Comparison of ENCODE assay signal across 8 cellular contexts in the genomic region with DNA sequence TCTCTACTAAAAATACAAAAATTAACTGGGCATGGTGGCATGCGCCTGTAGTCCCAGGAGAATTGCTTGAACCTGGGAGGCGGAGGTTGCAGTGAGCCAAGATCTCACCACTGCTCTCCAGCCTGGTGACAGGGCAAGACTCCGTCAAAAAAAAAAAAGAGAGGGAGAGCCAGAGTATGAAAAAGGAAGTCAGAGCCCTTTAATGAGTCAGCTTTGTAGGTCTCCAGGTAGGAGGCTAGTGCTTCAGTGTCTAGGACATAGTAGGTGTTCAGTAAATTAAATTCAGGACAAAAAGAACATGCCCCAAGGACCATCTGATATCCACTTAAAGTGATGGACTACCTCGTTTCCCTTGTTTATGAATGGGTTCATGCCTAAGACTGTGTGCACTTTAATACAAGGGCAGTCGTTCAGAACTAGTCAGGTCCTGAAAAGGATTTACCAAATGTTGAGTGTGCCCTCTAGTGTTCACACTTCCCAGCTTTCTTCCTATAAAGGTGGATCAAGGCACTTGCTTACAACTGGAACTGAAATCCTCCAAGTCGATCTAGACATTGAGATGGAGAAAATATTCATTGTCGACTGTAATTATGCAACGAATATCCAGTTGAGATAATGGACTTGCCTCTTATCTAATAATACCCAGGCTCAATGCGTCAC. TPM values are rescaled to one million over a fixed set of nuclear protein-coding genes. Genes with fewer than 3 reads are reported as not detected.
DNase-seq lines count a peak whose midpoint lies in the region; ATAC-seq and TF ChIP-seq lines count a peak whose summit lies in the region.

No MANE protein-coding gene starts in this region.

- H3K27ac Mint-ChIP-seq in osteocyte (ENCODE audit: unreplicated experiment): no peak overlapping the region
- H3K27ac Mint-ChIP-seq in activated T-helper 2 cell treated with anti-CD3 and anti-CD28 coated beads, Interferon-gamma antibody, Interleukin-2, Interleukin-4, amounts not matched to agents 10 μg/mL and 5 μg/mL and 100 μg/mL, durations not matched to agents 14 hours and 24 hours and 36 hours: no peak overlapping the region

- no peak overlapping the region for H3K9ac ChIP-seq in NT2/D1 (ENCODE audit: insufficient read length, low read depth)

- no peaks in the 10 kb centered on the region for H3K9me3 ChIP-seq in NT2/D1 (ENCODE audit: insufficient read depth, low read length)

- H3K36me3 ChIP-seq in NT2/D1 (ENCODE audit: insufficient read depth, insufficient read length, low read length): no peaks in the 10 kb centered on the region

- peak; percentile 49 for TF ChIP-seq CTCF in osteocyte (IDR thresholded peaks at IDR 0.05)

- H3K27me3 ChIP-seq in NT2/D1 (ENCODE audit: insufficient read depth, insufficient read length): no peaks in the 10 kb centered on the region

- H3K9me3 Mint-ChIP-seq in osteocyte (ENCODE audit: unreplicated experiment): no peaks in the 10 kb centered on the region
- no peaks in the 10 kb centered on the region for H3K9me3 Mint-ChIP-seq in activated T-helper 2 cell treated with anti-CD3 and anti-CD28 coated beads, Interferon-gamma antibody, Interleukin-2, Interleukin-4, amounts not matched to agents 10 μg/mL and 5 μg/mL and 100 μg/mL, durations not matched to agents 14 hours and 24 hours and 36 hours

- no peaks in the 10 kb centered on the region for H3K4me1 ChIP-seq in NT2/D1 (ENCODE audit: insufficient read depth, insufficient read length)

- intact Hi-C loops in activated T-helper 2 cell treated with anti-CD3 and anti-CD28 coated beads, Interferon-gamma antibody, Interleukin-2, Interleukin-4, amounts not matched to agents 10 μg/mL and 5 μg/mL and 100 μg/mL, durations not matched to agents 14 hours and 24 hours and 36 hours (cut with micrococcal nuclease): loop anchor here (10.0 kb wide), 1 partner anchor 205 kb away; no protein-coding TSS in a partner anchor

- H3K4me3 Mint-ChIP-seq in osteocyte (ENCODE audit: unreplicated experiment): no peak overlapping the region
- H3K4me3 Mint-ChIP-seq in activated T-helper 2 cell treated with anti-CD3 and anti-CD28 coated beads, Interferon-gamma antibody, Interleukin-2, Interleukin-4, amounts not matched to agents 10 μg/mL and 5 μg/mL and 100 μg/mL, durations not matched to agents 14 hours and 24 hours and 36 hours (ENCODE audit: low read depth): no peak overlapping the region

- DNase-seq in DMS53 treated with DMSO at 0.1 percent for 48 hours (lab: John Stamatoyannopoulos, UW; ENCODE audit: unreplicated experiment) (peak; percentile 70), NT2/D1 (ENCODE audit: low read depth, low spot score) (peak; percentile 47), osteocyte (ENCODE audit: extremely low spot score, unreplicated experiment) (no peak), OCI-M2 (lab: John Stamatoyannopoulos, UW; ENCODE audit: unreplicated experiment) (no peak)
- DNase-seq in activated T-helper 2 cell treated with anti-CD3 and anti-CD28 coated beads, Interferon-gamma antibody, Interleukin-2, Interleukin-4, amounts not matched to agents 10 μg/mL and 5 μg/mL and 100 μg/mL, durations not matched to agents 14 hours and 24 hours and 36 hours (ENCODE audit: low spot score): no peak

- no peaks in the 10 kb centered on the region for H3K4me1 Mint-ChIP-seq in osteocyte (ENCODE audit: unreplicated experiment)
- no peaks in the 10 kb centered on the region for H3K4me1 Mint-ChIP-seq in activated T-helper 2 cell treated with anti-CD3 and anti-CD28 coated beads, Interferon-gamma antibody, Interleukin-2, Interleukin-4, amounts not matched to agents 10 μg/mL and 5 μg/mL and 100 μg/mL, durations not matched to agents 14 hours and 24 hours and 36 hours (ENCODE audit: low read depth)

- H3K27me3 Mint-ChIP-seq in osteocyte (ENCODE audit: unreplicated experiment): peaks cover 3% of the 10 kb centered on the region
- H3K27me3 Mint-ChIP-seq in activated T-helper 2 cell treated with anti-CD3 and anti-CD28 coated beads, Interferon-gamma antibody, Interleukin-2, Interleukin-4, amounts not matched to agents 10 μg/mL and 5 μg/mL and 100 μg/mL, durations not matched to agents 14 hours and 24 hours and 36 hours (ENCODE audit: low read depth): peaks cover 3% of the 10 kb centered on the region

- H3K4me3 ChIP-seq in NT2/D1 (ENCODE audit: insufficient read length, low read depth): no peak overlapping the region

- no peaks in the 10 kb centered on the region for H3K36me3 Mint-ChIP-seq in osteocyte (ENCODE audit: unreplicated experiment)
- no peaks in the 10 kb centered on the region for H3K36me3 Mint-ChIP-seq in activated T-helper 2 cell treated with anti-CD3 and anti-CD28 coated beads, Interferon-gamma antibody, Interleukin-2, Interleukin-4, amounts not matched to agents 10 μg/mL and 5 μg/mL and 100 μg/mL, durations not matched to agents 14 hours and 24 hours and 36 hours (ENCODE audit: low read depth)

- ATAC-seq in GM19043 (IDR thresholded peaks at IDR 0.05; ENCODE audit: low read depth, unreplicated experiment) (peak; percentile 81), HG03280 (IDR thresholded peaks at IDR 0.05; ENCODE audit: unreplicated experiment) (peak; percentile 58), esophagus mucosa (peak; percentile 59)

RNA-seq across cellular contexts. Expression of gene F9, which starts 29.0 kb away (rescaled TPM):
- not detected for total RNA-seq in esophagus mucosa
- not detected in 2 replicates for total RNA-seq in osteocyte
- not detected in 2 replicates for total RNA-seq in activated T-helper 2 cell treated with anti-CD3 and anti-CD28 coated beads, Interferon-gamma antibody, Interleukin-2, Interleukin-4, amounts not matched to agents 10 μg/mL and 5 μg/mL and 100 μg/mL, durations not matched to agents 14 hours and 24 hours and 36 hours

Comparison
In these comparisons a context has a peak if more than half of its experiments do, and no peak if none do; other contexts are left out.
1. DNase-seq: peak in DMS53 treated with DMSO at 0.1 percent for 48 hours (single experiment) and NT2/D1 (single experiment); none in osteocyte (single experiment), activated T-helper 2 cell treated with anti-CD3 and anti-CD28 coated beads, Interferon-gamma antibody, Interleukin-2, Interleukin-4, amounts not matched to agents 10 μg/mL and 5 μg/mL and 100 μg/mL, durations not matched to agents 14 hours and 24 hours and 36 hours (single experiment) and OCI-M2 (single experiment).
2. Peak in every context shown above with its lines, with median percentiles within 50 percentile points of each other: ATAC-seq.